ENCODE assay signal across 1 cellular context in the genomic region with DNA sequence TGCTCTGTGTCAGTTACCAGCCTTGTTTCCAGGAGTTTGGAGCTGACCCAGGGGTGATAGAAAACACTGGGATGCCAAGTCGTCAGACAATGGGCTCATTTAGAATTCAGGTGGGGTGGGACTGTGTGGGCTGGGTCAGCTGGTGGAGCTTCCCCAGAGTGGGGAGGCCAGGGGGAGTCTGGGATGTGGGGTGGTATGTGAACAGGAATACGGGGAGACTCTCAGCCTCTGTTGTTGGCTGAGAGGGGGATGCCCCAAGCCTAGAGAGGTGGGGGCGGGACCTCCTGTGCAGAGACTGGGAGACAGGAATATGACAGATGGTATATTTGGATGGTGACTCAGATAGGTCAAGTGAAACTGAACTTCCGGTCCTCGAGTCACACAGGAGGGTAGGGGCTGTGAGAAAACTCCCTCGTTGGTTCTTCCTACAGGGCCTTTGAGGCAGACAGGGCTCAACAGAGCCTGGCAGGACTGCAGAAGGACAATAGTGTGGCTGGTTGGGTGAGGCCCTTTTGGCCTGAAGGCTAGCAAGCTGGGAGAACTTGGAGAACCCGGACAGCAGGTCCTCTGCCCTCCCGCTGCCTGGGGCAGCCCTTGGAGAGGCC.
TF ChIP-seq lines count a peak whose summit lies in the region.

No MANE protein-coding gene starts in this region.

TF ChIP-seq in HepG2, 621 proteins besides CTCF, POLR2A, EP300 and RAD21 (continued from another document and continues in another):
- TF ChIP-seq, protein P1, sequence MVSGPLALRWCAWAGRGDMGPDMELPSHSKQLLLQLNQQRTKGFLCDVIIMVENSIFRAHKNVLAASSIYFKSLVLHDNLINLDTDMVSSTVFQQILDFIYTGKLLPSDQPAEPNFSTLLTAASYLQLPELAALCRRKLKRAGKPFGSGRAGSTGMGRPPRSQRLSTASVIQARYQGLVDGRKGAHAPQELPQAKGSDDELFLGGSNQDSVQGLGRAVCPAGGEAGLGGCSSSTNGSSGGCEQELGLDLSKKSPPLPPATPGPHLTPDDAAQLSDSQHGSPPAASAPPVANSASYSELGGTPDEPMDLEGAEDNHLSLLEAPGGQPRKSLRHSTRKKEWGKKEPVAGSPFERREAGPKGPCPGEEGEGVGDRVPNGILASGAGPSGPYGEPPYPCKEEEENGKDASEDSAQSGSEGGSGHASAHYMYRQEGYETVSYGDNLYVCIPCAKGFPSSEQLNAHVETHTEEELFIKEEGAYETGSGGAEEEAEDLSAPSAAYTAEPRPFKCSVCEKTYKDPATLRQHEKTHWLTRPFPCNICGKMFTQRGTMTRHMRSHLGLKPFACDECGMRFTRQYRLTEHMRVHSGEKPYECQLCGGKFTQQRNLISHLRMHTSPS (CRISPR knock-in tag; IDR thresholded peaks at IDR 0.05; ENCODE audit: low read depth) = peak; percentile 52; the same call in 1 of the 2 replicates
- no peak for TF ChIP-seq ATF7-NPFF (CRISPR knock-in tag; IDR thresholded peaks at IDR 0.05; ENCODE audit: low read depth)
- TF ChIP-seq RFXANK (CRISPR knock-in tag; IDR thresholded peaks at IDR 0.05) = no peak
- TF ChIP-seq ZNF737 (CRISPR knock-in tag; IDR thresholded peaks at IDR 0.05; ENCODE audit: borderline replicate concordance) = no peak
- TF ChIP-seq ONECUT2 (CRISPR knock-in tag; IDR thresholded peaks at IDR 0.05) = no peak
- no peak for TF ChIP-seq THYN1 (CRISPR knock-in tag; IDR thresholded peaks at IDR 0.05; ENCODE audit: borderline replicate concordance, low read depth)
- TF ChIP-seq FOXK1 (CRISPR knock-in tag; IDR thresholded peaks at IDR 0.05; ENCODE audit: borderline replicate concordance, low read depth) = peak; percentile 26; the same call in 1 of the 2 replicates
- TF ChIP-seq, protein P2, sequence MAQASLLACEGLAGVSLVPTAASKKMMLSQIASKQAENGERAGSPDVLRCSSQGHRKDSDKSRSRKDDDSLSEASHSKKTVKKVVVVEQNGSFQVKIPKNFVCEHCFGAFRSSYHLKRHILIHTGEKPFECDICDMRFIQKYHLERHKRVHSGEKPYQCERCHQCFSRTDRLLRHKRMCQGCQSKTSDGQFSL (CRISPR knock-in tag; IDR thresholded peaks at IDR 0.05) = no peak
- no peak for TF ChIP-seq NCOA2 (CRISPR knock-in tag; IDR thresholded peaks at IDR 0.05)
- no peak for TF ChIP-seq CREM (IDR thresholded peaks at IDR 0.05)
- TF ChIP-seq CREM (CRISPR knock-in tag; IDR thresholded peaks at IDR 0.05) = no peak
- TF ChIP-seq ZFP1 (CRISPR knock-in tag; IDR thresholded peaks at IDR 0.05) = no peak
- TF ChIP-seq ZMYM4 (CRISPR knock-in tag; IDR thresholded peaks at IDR 0.05) = no peak
- TF ChIP-seq, protein P3, sequence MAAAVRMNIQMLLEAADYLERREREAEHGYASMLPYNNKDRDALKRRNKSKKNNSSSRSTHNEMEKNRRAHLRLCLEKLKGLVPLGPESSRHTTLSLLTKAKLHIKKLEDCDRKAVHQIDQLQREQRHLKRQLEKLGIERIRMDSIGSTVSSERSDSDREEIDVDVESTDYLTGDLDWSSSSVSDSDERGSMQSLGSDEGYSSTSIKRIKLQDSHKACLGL (CRISPR knock-in tag; IDR thresholded peaks at IDR 0.05) = no peak
- TF ChIP-seq GABPB1 (CRISPR knock-in tag; IDR thresholded peaks at IDR 0.05) = peak; percentile 72
- TF ChIP-seq AGO1 (IDR thresholded peaks at IDR 0.05; ENCODE audit: low read depth, low read length, poor library complexity, severe bottlenecking) = no peak
- peak; percentile 33; the same call in 1 of the 2 replicates for TF ChIP-seq MEF2D (CRISPR knock-in tag; IDR thresholded peaks at IDR 0.05)
- no peak for TF ChIP-seq SMARCC2 (IDR thresholded peaks at IDR 0.05)
- TF ChIP-seq, protein P4, sequence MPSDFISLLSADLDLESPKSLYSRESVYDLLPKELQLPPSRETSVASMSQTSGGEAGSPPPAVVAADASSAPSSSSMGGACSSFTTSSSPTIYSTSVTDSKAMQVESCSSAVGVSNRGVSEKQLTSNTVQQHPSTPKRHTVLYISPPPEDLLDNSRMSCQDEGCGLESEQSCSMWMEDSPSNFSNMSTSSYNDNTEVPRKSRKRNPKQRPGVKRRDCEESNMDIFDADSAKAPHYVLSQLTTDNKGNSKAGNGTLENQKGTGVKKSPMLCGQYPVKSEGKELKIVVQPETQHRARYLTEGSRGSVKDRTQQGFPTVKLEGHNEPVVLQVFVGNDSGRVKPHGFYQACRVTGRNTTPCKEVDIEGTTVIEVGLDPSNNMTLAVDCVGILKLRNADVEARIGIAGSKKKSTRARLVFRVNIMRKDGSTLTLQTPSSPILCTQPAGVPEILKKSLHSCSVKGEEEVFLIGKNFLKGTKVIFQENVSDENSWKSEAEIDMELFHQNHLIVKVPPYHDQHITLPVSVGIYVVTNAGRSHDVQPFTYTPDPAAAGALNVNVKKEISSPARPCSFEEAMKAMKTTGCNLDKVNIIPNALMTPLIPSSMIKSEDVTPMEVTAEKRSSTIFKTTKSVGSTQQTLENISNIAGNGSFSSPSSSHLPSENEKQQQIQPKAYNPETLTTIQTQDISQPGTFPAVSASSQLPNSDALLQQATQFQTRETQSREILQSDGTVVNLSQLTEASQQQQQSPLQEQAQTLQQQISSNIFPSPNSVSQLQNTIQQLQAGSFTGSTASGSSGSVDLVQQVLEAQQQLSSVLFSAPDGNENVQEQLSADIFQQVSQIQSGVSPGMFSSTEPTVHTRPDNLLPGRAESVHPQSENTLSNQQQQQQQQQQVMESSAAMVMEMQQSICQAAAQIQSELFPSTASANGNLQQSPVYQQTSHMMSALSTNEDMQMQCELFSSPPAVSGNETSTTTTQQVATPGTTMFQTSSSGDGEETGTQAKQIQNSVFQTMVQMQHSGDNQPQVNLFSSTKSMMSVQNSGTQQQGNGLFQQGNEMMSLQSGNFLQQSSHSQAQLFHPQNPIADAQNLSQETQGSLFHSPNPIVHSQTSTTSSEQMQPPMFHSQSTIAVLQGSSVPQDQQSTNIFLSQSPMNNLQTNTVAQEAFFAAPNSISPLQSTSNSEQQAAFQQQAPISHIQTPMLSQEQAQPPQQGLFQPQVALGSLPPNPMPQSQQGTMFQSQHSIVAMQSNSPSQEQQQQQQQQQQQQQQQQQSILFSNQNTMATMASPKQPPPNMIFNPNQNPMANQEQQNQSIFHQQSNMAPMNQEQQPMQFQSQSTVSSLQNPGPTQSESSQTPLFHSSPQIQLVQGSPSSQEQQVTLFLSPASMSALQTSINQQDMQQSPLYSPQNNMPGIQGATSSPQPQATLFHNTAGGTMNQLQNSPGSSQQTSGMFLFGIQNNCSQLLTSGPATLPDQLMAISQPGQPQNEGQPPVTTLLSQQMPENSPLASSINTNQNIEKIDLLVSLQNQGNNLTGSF (CRISPR knock-in tag; IDR thresholded peaks at IDR 0.05) = no peak
- TF ChIP-seq, protein P5, sequence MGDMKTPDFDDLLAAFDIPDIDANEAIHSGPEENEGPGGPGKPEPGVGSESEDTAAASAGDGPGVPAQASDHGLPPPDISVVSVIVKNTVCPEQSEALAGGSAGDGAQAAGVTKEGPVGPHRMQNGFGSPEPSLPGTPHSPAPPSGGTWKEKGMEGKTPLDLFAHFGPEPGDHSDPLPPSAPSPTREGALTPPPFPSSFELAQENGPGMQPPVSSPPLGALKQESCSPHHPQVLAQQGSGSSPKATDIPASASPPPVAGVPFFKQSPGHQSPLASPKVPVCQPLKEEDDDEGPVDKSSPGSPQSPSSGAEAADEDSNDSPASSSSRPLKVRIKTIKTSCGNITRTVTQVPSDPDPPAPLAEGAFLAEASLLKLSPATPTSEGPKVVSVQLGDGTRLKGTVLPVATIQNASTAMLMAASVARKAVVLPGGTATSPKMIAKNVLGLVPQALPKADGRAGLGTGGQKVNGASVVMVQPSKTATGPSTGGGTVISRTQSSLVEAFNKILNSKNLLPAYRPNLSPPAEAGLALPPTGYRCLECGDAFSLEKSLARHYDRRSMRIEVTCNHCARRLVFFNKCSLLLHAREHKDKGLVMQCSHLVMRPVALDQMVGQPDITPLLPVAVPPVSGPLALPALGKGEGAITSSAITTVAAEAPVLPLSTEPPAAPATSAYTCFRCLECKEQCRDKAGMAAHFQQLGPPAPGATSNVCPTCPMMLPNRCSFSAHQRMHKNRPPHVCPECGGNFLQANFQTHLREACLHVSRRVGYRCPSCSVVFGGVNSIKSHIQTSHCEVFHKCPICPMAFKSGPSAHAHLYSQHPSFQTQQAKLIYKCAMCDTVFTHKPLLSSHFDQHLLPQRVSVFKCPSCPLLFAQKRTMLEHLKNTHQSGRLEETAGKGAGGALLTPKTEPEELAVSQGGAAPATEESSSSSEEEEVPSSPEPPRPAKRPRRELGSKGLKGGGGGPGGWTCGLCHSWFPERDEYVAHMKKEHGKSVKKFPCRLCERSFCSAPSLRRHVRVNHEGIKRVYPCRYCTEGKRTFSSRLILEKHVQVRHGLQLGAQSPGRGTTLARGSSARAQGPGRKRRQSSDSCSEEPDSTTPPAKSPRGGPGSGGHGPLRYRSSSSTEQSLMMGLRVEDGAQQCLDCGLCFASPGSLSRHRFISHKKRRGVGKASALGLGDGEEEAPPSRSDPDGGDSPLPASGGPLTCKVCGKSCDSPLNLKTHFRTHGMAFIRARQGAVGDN (CRISPR knock-in tag; IDR thresholded peaks at IDR 0.05) = peak; percentile 44; the same call in 1 of the 2 replicates
- TF ChIP-seq SMAD3 (CRISPR knock-in tag; IDR thresholded peaks at IDR 0.05) = no peak
- TF ChIP-seq ZNF383 (CRISPR knock-in tag; IDR thresholded peaks at IDR 0.05; ENCODE audit: borderline replicate concordance) = no peak
- TF ChIP-seq, protein P6, sequence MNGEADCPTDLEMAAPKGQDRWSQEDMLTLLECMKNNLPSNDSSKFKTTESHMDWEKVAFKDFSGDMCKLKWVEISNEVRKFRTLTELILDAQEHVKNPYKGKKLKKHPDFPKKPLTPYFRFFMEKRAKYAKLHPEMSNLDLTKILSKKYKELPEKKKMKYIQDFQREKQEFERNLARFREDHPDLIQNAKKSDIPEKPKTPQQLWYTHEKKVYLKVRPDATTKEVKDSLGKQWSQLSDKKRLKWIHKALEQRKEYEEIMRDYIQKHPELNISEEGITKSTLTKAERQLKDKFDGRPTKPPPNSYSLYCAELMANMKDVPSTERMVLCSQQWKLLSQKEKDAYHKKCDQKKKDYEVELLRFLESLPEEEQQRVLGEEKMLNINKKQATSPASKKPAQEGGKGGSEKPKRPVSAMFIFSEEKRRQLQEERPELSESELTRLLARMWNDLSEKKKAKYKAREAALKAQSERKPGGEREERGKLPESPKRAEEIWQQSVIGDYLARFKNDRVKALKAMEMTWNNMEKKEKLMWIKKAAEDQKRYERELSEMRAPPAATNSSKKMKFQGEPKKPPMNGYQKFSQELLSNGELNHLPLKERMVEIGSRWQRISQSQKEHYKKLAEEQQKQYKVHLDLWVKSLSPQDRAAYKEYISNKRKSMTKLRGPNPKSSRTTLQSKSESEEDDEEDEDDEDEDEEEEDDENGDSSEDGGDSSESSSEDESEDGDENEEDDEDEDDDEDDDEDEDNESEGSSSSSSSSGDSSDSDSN (CRISPR knock-in tag; IDR thresholded peaks at IDR 0.05) = no peak
- TF ChIP-seq, protein P7, sequence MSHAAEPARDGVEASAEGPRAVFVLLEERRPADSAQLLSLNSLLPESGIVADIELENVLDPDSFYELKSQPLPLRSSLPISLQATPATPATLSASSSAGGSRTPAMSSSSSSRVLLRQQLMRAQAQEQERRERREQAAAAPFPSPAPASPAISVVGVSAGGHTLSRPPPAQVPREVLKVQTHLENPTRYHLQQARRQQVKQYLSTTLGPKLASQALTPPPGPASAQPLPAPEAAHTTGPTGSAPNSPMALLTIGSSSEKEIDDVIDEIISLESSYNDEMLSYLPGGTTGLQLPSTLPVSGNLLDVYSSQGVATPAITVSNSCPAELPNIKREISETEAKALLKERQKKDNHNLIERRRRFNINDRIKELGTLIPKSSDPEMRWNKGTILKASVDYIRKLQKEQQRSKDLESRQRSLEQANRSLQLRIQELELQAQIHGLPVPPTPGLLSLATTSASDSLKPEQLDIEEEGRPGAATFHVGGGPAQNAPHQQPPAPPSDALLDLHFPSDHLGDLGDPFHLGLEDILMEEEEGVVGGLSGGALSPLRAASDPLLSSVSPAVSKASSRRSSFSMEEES (CRISPR knock-in tag; IDR thresholded peaks at IDR 0.05) = 0 out of 2 replicates have a peak, but pooled peaks have one; percentile 33
- TF ChIP-seq ZNF350 (CRISPR knock-in tag; IDR thresholded peaks at IDR 0.05; ENCODE audit: borderline replicate concordance, low read depth) = peak; percentile 31; the same call in 1 of the 2 replicates
- no peak for TF ChIP-seq ZNF713 (CRISPR knock-in tag; IDR thresholded peaks at IDR 0.05)
- peak; percentile 54 for TF ChIP-seq FOXA3 (CRISPR knock-in tag; IDR thresholded peaks at IDR 0.05)
- no peak for TF ChIP-seq MYNN (CRISPR knock-in tag; IDR thresholded peaks at IDR 0.05; ENCODE audit: low read depth)
- TF ChIP-seq PPARG (CRISPR knock-in tag; conservative IDR thresholded peaks at IDR 0.05) = peak; percentile 58; the same call in 1 of the 2 replicates
- TF ChIP-seq NR2F1 (CRISPR knock-in tag; IDR thresholded peaks at IDR 0.05) = peak in 1 of 2 experiments; percentile 73; a peak in 2 of 4 replicates
- TF ChIP-seq MLLT10 (CRISPR knock-in tag; IDR thresholded peaks at IDR 0.05) = no peak
- TF ChIP-seq ZNF124 (CRISPR knock-in tag; IDR thresholded peaks at IDR 0.05) = no peak
- TF ChIP-seq, protein P8, sequence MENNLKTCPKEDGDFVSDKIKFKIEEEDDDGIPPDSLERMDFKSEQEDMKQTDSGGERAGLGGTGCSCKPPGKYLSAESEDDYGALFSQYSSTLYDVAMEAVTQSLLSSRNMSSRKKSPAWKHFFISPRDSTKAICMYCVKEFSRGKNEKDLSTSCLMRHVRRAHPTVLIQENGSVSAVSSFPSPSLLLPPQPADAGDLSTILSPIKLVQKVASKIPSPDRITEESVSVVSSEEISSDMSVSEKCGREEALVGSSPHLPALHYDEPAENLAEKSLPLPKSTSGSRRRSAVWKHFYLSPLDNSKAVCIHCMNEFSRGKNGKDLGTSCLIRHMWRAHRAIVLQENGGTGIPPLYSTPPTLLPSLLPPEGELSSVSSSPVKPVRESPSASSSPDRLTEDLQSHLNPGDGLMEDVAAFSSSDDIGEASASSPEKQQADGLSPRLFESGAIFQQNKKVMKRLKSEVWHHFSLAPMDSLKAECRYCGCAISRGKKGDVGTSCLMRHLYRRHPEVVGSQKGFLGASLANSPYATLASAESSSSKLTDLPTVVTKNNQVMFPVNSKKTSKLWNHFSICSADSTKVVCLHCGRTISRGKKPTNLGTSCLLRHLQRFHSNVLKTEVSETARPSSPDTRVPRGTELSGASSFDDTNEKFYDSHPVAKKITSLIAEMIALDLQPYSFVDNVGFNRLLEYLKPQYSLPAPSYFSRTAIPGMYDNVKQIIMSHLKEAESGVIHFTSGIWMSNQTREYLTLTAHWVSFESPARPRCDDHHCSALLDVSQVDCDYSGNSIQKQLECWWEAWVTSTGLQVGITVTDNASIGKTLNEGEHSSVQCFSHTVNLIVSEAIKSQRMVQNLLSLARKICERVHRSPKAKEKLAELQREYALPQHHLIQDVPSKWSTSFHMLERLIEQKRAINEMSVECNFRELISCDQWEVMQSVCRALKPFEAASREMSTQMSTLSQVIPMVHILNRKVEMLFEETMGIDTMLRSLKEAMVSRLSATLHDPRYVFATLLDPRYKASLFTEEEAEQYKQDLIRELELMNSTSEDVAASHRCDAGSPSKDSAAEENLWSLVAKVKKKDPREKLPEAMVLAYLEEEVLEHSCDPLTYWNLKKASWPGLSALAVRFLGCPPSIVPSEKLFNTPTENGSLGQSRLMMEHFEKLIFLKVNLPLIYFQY (CRISPR knock-in tag; IDR thresholded peaks at IDR 0.05; ENCODE audit: borderline replicate concordance) = no peak
- TF ChIP-seq THAP11 (CRISPR knock-in tag; IDR thresholded peaks at IDR 0.05) = peak; percentile 52
- no peak for TF ChIP-seq ZNF652 (CRISPR knock-in tag; IDR thresholded peaks at IDR 0.05; ENCODE audit: borderline replicate concordance, low read depth)
- no peak for TF ChIP-seq ZNF326 (CRISPR knock-in tag; IDR thresholded peaks at IDR 0.05; ENCODE audit: borderline replicate concordance)
- no peak for TF ChIP-seq CBFB (CRISPR knock-in tag; IDR thresholded peaks at IDR 0.05)
